8 cellular contexts compared by ENCODE assay signal in the genomic region with DNA sequence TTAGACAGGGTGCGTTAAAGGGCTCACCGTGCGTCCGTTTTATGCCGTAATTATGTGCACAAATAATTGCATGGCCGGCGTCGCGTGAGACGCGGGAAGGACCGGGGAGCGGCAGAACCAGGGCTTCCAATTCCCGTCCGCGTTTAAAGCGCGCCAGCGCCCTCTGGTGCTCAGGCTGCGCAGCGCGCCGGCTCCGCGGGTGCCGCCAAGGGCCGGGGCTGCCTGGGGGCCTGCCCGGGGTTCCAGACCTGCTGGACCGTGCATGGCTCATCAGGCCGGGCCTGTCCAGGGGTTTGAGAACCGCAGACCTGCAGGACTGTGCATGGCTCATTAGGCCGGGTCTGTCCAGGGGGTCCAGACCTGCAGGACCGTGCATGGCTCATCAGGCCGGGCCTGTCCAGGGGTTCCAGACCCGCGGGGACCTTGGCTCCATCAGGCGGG.
A peak's percentile ranks its signal among the peaks of the same experiment; 100 is the strongest.
DNase-seq lines count a peak whose midpoint lies in the region; ATAC-seq and TF ChIP-seq lines count a peak whose summit lies in the region.

No MANE protein-coding gene starts in this region.

- peak; percentile 81 for ATAC-seq in GM19025 (IDR thresholded peaks at IDR 0.05; ENCODE audit: low read depth, unreplicated experiment)
- peak; percentile 96 for ATAC-seq in Right ventricle myocardium superior (ENCODE audit: poor library complexity)
- peak; percentile 77 to 94 (median 82) for ATAC-seq in psoas muscle

- H3K9ac ChIP-seq in HUES64 (ENCODE audit: low read depth, low read length) (no peak overlapping the region), SK-N-SH (no peak overlapping the region)

- no peak for DNase-seq in AG09309 (ENCODE audit: low read depth)
- peak; percentile 95 for DNase-seq in SK-N-SH
- DNase-seq in Right ventricle myocardium superior: peak; percentile 85
- peak; percentile 70 to 83 for DNase-seq in psoas muscle
- DNase-seq in ureter (ENCODE audit: low spot score): peak; percentile 76

- H3K9me3 ChIP-seq in HUES64 (ENCODE audit: insufficient read depth, low read depth, low read length) (no peaks in the 10 kb centered on the region), SK-N-SH (no peaks in the 10 kb centered on the region), psoas muscle (no peaks in the 10 kb centered on the region)

- H3K27me3 ChIP-seq in HUES64 (ENCODE audit: insufficient read depth, low read length) (peaks cover 14% of the 10 kb centered on the region), SK-N-SH (ENCODE audit: insufficient read depth) (no peaks in the 10 kb centered on the region), psoas muscle (ENCODE audit: insufficient read depth in 3 of 3, low read length in 2 of 3) (peaks cover 0 to 5% (median 2%) of the 10 kb centered on the region in 3 donors)

- no peaks in the 10 kb centered on the region for H3K9me2 ChIP-seq in SK-N-SH

- H3K27ac ChIP-seq in HUES64 (ENCODE audit: low read depth, low read length) (no peak overlapping the region), SK-N-SH (ENCODE audit: low read depth in 2 of 2, low read length in 1 of 2) (no peak overlapping the region), psoas muscle (no peak overlapping the region)

- intact Hi-C loops in Right ventricle myocardium superior (cut with DNase I) (loop anchor here (5.0 to 10.0 kb wide), 3 partner anchors 267 to 730 kb away; no protein-coding TSS in a partner anchor), psoas muscle (cut with DNase I) (loop anchor here (1.0 to 10.0 kb wide), 4 partner anchors 270 to 820 kb away; no protein-coding TSS in a partner anchor)

- 23% methylated on average over 37 of the region's 37 CpGs for WGBS in HUES64
- 26% methylated on average over 9 of the region's 37 CpGs for WGBS in SK-N-SH (ENCODE audit: low lambda C conversion rate)
- WGBS in psoas muscle, 3 donors: 14 to 18% (median 14%) methylated on average over 37 of the region's 37 CpGs

- peak overlapping the region; percentile 62 for H3K27ac Mint-ChIP-seq in activated naive CD4-positive, alpha-beta T cell treated with anti-CD3 and anti-CD28 coated beads, Interleukin-2, amount 50 U/mL, for 24 hours

- no peak overlapping the region; the same call in 1 of the 2 replicates for H2AFZ ChIP-seq in SK-N-SH (ENCODE audit: low read depth)

- POLR2A ChIA-PET in SK-N-SH (lab: Yijun Ruan, JAX): no interaction called here

- no peaks in the 10 kb centered on the region for H3K36me3 Mint-ChIP-seq in activated naive CD4-positive, alpha-beta T cell treated with anti-CD3 and anti-CD28 coated beads, Interleukin-2, amount 50 U/mL, for 24 hours

- H3K4me1 Mint-ChIP-seq in activated naive CD4-positive, alpha-beta T cell treated with anti-CD3 and anti-CD28 coated beads, Interleukin-2, amount 50 U/mL, for 24 hours: peaks cover 12% of the 10 kb centered on the region

- H3K4me3 Mint-ChIP-seq in activated naive CD4-positive, alpha-beta T cell treated with anti-CD3 and anti-CD28 coated beads, Interleukin-2, amount 50 U/mL, for 24 hours: peak overlapping the region; percentile 85

- no peak overlapping the region for H3K4me2 ChIP-seq in SK-N-SH

- H3K36me3 ChIP-seq in HUES64 (ENCODE audit: insufficient read depth, low read length) (no peaks in the 10 kb centered on the region), SK-N-SH (replicated peaks in 1 of 2; ENCODE audit: control insufficient read depth in 1 of 2, insufficient read depth in 2 of 2, low read length in 1 of 2) (no peaks in the 10 kb centered on the region), psoas muscle (ENCODE audit: insufficient read depth in 1 of 2, low read depth in 1 of 2) (no peaks in the 10 kb centered on the region)

- peak; percentile 88 for TF ChIP-seq RAD21 in SK-N-SH (IDR thresholded peaks at IDR 0.05; ENCODE audit: low read length)

- H3K4me1 ChIP-seq in HUES64 (ENCODE audit: insufficient read depth, low read length) (no peaks in the 10 kb centered on the region), SK-N-SH (ENCODE audit: control insufficient read depth in 1 of 2, insufficient read depth in 2 of 2, low read depth in 1 of 2, low read length in 1 of 2) (peaks cover 0 to 3% of the 10 kb centered on the region in 2 experiments; a peak in 1 of 4 replicates), psoas muscle (no peaks in the 10 kb centered on the region)

- CTCF ChIA-PET in SK-N-SH (lab: Yijun Ruan, JAX): interaction anchor here (1.2 to 2.5 kb wide), 4 partner anchors 268 to 552 kb away, joined by 3 to 9 read pairs (median 4); no protein-coding TSS in a partner anchor

- no peak for TF ChIP-seq EP300 in SK-N-SH (IDR thresholded peaks at IDR 0.05; ENCODE audit: borderline replicate concordance in 1 of 2, low read depth in 1 of 2, low read length in 1 of 2)

- no peak overlapping the region for H3K4me3 ChIP-seq in AG09309 (ENCODE audit: control insufficient read depth, low read depth, low read length)
- H3K4me3 ChIP-seq in HUES64 (ENCODE audit: low read length): peak overlapping the region; percentile 23; the same call in 1 of the 2 replicates
- H3K4me3 ChIP-seq in SK-N-SH (ENCODE audit: low read depth in 2 of 2, low read length in 1 of 2): peak overlapping the region in 1 of 2 experiments; percentile 35; a peak in 1 of 4 replicates
- peak overlapping the region; percentile 51 for H3K4me3 ChIP-seq in psoas muscle

- H4K20me1 ChIP-seq in SK-N-SH (ENCODE audit: insufficient read depth): no peaks in the 10 kb centered on the region

- H3F3A ChIP-seq in SK-N-SH (replicated peaks; ENCODE audit: insufficient read depth): no peaks in the 10 kb centered on the region

- H3K79me2 ChIP-seq in SK-N-SH (ENCODE audit: insufficient read depth): no peaks in the 10 kb centered on the region

- H3K27me3 Mint-ChIP-seq in activated naive CD4-positive, alpha-beta T cell treated with anti-CD3 and anti-CD28 coated beads, Interleukin-2, amount 50 U/mL, for 24 hours: no peaks in the 10 kb centered on the region

- peak; percentile 76 for TF ChIP-seq CTCF in AG09309 (IDR thresholded peaks at IDR 0.05; ENCODE audit: control insufficient read depth, insufficient read depth, low read depth, low read length, missing control alignments)
- peak; percentile 60 for TF ChIP-seq CTCF in SK-N-SH (IDR thresholded peaks at IDR 0.05)
- peak; percentile 91 for TF ChIP-seq CTCF in psoas muscle (IDR thresholded peaks at IDR 0.05)

- no peaks in the 10 kb centered on the region for H3K9me3 Mint-ChIP-seq in activated naive CD4-positive, alpha-beta T cell treated with anti-CD3 and anti-CD28 coated beads, Interleukin-2, amount 50 U/mL, for 24 hours

TF ChIP-seq in SK-N-SH, 30 proteins besides CTCF, POLR2A, EP300 and RAD21:
- no peak for TF ChIP-seq TAF1 (IDR thresholded peaks at IDR 0.05; ENCODE audit: borderline replicate concordance, low read depth, low read length)
- peak; percentile 83 for TF ChIP-seq SMC3 (IDR thresholded peaks at IDR 0.05; ENCODE audit: low read depth, low read length)
- TF ChIP-seq CHD2 (IDR thresholded peaks at IDR 0.05; ENCODE audit: low read length, partially characterized antibody): peak; percentile 20
TF ChIP-seq in SK-N-SH: peak in this region for 2.
